In the genomic region with DNA sequence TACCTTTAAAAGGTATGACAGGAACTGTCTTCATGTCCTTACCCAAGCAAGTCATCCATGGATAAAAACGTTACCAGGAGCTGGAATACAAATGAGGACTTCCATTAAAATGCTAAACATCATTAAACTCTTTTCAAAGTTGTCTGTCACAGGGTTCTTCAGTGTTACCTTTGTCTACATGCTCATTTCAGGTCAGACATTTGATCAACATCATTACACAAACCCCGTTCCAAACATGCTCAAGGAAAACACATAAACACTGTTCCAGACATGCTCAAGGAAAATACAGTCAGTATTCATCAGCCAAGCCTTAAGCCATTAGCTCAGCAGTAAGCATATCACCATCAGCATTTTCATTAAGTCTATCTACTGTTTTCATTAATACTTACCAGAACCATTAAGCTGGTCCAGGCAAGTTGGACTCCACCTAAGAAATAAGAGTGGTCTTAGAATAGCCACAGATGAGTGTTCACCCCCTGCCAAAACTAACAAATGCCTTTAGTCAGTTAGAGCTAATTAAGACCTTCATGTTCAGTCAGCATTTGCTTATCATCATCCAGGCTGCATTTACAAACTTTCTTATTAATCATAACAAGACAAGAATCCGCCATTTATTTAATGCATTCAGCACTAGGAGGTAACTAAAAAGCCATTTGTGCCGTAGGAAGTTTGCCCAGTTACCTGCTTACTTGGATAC, we compare ENCODE assay signal across 8 cellular contexts. TPM values are rescaled to one million over a fixed set of nuclear protein-coding genes. Genes with fewer than 3 reads are reported as not detected.
DNase-seq lines count a peak whose midpoint lies in the region; ATAC-seq and TF ChIP-seq lines count a peak whose summit lies in the region.

No MANE protein-coding gene starts in this region.

- ATAC-seq in T-helper 17 cell (no peak), HG03469 (IDR thresholded peaks at IDR 0.05; ENCODE audit: unreplicated experiment) (no peak)

- H3K4me3 ChIP-seq in fibroblast of the aortic adventitia (ENCODE audit: low read depth, low read length) = peak overlapping the region; percentile 97
- H3K4me3 ChIP-seq in spleen = peak overlapping the region in 7 of 8 donors; percentile 75 to 95 (median 82)

- no peak for DNase-seq in activated CD4-positive, alpha-beta T cell treated with anti-CD3 and anti-CD28 coated beads, Interleukin-2, amount 10 ng/mL, durations not matched to agents 24 days and 14 days
- DNase-seq in activated CD4-positive, alpha-beta T cell treated with anti-CD3 and anti-CD28 coated beads for 1 hour = no peak
- DNase-seq in T-helper 17 cell (no peak), fibroblast of the aortic adventitia (ENCODE audit: low read depth) (no peak), spleen (no peak), T-helper 9 cell (no peak), iPS-NIHi11 (ENCODE audit: low spot score) (no peak)

- no peak for TF ChIP-seq CTCF in fibroblast of the aortic adventitia (IDR thresholded peaks at IDR 0.05; ENCODE audit: insufficient read depth, low read length)
- no peak for TF ChIP-seq CTCF in spleen (IDR thresholded peaks at IDR 0.05 in 8 of 11, conservative IDR thresholded peaks at IDR 0.05 in 3 of 11)

- H3K9me3 ChIP-seq in T-helper 17 cell (ENCODE audit: control insufficient read depth, low read length, poor library complexity, severe bottlenecking) (no peaks in the 10 kb centered on the region), spleen (no peaks in the 10 kb centered on the region)

- peaks cover 34 to 71% (median 54%) of the 10 kb centered on the region in 6 donors for H3K4me1 ChIP-seq in spleen

- peak overlapping the region; percentile 92 for H3K4me3 Mint-ChIP-seq in activated CD4-positive, alpha-beta T cell treated with anti-CD3 and anti-CD28 coated beads, Interleukin-2, amount 10 ng/mL, durations not matched to agents 24 days and 14 days
- peak overlapping the region; percentile 91 for H3K4me3 Mint-ChIP-seq in T-helper 17 cell

- H3K4me1 Mint-ChIP-seq in activated CD4-positive, alpha-beta T cell treated with anti-CD3 and anti-CD28 coated beads, Interleukin-2, amount 10 ng/mL, durations not matched to agents 24 days and 14 days = peaks cover 51% of the 10 kb centered on the region
- H3K4me1 Mint-ChIP-seq in T-helper 17 cell = peaks cover 47% of the 10 kb centered on the region

- H3K36me3 ChIP-seq in spleen = peaks cover 0 to 68% (median 41%) of the 10 kb centered on the region in 6 donors

- no peaks in the 10 kb centered on the region for H3K27me3 Mint-ChIP-seq in activated CD4-positive, alpha-beta T cell treated with anti-CD3 and anti-CD28 coated beads, Interleukin-2, amount 10 ng/mL, durations not matched to agents 24 days and 14 days
- no peaks in the 10 kb centered on the region for H3K27me3 Mint-ChIP-seq in T-helper 17 cell

- peaks cover 67% of the 10 kb centered on the region for H3K36me3 Mint-ChIP-seq in activated CD4-positive, alpha-beta T cell treated with anti-CD3 and anti-CD28 coated beads, Interleukin-2, amount 10 ng/mL, durations not matched to agents 24 days and 14 days (ENCODE audit: low read depth)
- peaks cover 8% of the 10 kb centered on the region for H3K36me3 Mint-ChIP-seq in T-helper 17 cell (ENCODE audit: low read depth)

- peak overlapping the region in 4 of 8 donors; percentile 98 to 99 (median 98) for H3K27ac ChIP-seq in spleen

- intact Hi-C loops in activated CD4-positive, alpha-beta T cell treated with anti-CD3 and anti-CD28 coated beads, Interleukin-2, amount 10 ng/mL, durations not matched to agents 24 days and 14 days (cut with micrococcal nuclease) = no loop called here
- intact Hi-C loops in spleen (cut with DNase I; ENCODE audit: low total_unique reads) = loop anchor here (10.0 kb wide), 1 partner anchor 69 kb away; no protein-coding TSS in a partner anchor

- no peak for TF ChIP-seq POLR2A in spleen (IDR thresholded peaks at IDR 0.05)

- no peaks in the 10 kb centered on the region for H3K9me3 Mint-ChIP-seq in activated CD4-positive, alpha-beta T cell treated with anti-CD3 and anti-CD28 coated beads, Interleukin-2, amount 10 ng/mL, durations not matched to agents 24 days and 14 days

- H3K27ac Mint-ChIP-seq in activated CD4-positive, alpha-beta T cell treated with anti-CD3 and anti-CD28 coated beads, Interleukin-2, amount 10 ng/mL, durations not matched to agents 24 days and 14 days = peak overlapping the region; percentile 99
- H3K27ac Mint-ChIP-seq in T-helper 17 cell = peak overlapping the region; percentile 92

- WGBS in spleen, 5 donors = 28 to 46% (median 44%) methylated on average over 4 of the region's 4 CpGs

- no peaks in the 10 kb centered on the region for H3K27me3 ChIP-seq in spleen (replicated peaks in 1 of 7)

RNA-seq across cellular contexts. Expression of gene GAS5, which starts 2.2 kb away (rescaled TPM):
- 695 and 703 TPM in 2 replicates for total RNA-seq in activated CD4-positive, alpha-beta T cell treated with anti-CD3 and anti-CD28 coated beads, Interleukin-2, amount 10 ng/mL, durations not matched to agents 24 days and 14 days
- total RNA-seq in T-helper 17 cell (100 to 1,000 TPM; 604 to 736 TPM), fibroblast of the aortic adventitia (ENCODE audit: low replicate concordance) (453 and 516 TPM in 2 replicates), spleen (100 to 1,000 TPM; 287 to 382 (median 327) TPM)
- 1,000 to 10,000 TPM in 2 of 3 donors, 100 to 1,000 TPM in 1; 665 to 1,371 (median 1,326) TPM for polyA plus RNA-seq in spleen

RNA-seq across cellular contexts. Expression of gene ZBTB37, which starts 2.6 kb away (rescaled TPM):
- 8.7 and 9.1 TPM in 2 replicates for total RNA-seq in activated CD4-positive, alpha-beta T cell treated with anti-CD3 and anti-CD28 coated beads, Interleukin-2, amount 10 ng/mL, durations not matched to agents 24 days and 14 days
- 10 to 100 TPM; 14.7 to 15.4 TPM for total RNA-seq in T-helper 17 cell
- total RNA-seq in fibroblast of the aortic adventitia (ENCODE audit: low replicate concordance) = 6.5 and 11.3 TPM in 2 replicates
- 10 to 100 TPM; 16.4 to 29.8 (median 23.4) TPM for total RNA-seq in spleen
- 1 to 10 TPM; 1.1 to 2.0 (median 1.3) TPM for polyA plus RNA-seq in spleen

RNA-seq across cellular contexts. Expression of gene CENPL, which starts 40.9 kb away (rescaled TPM):
- total RNA-seq in activated CD4-positive, alpha-beta T cell treated with anti-CD3 and anti-CD28 coated beads, Interleukin-2, amount 10 ng/mL, durations not matched to agents 24 days and 14 days = 23.2 and 24.4 TPM in 2 replicates
- total RNA-seq in T-helper 17 cell (1 to 10 TPM; 4.7 to 7.1 TPM), fibroblast of the aortic adventitia (ENCODE audit: low replicate concordance) (6.5 and 27.5 TPM in 2 replicates), spleen (10 to 100 TPM in 2 of 7 donors, 1 to 10 TPM in 5; 4.7 to 22.2 (median 7.9) TPM)
- polyA plus RNA-seq in spleen = 1 to 10 TPM; 2.4 to 5.7 (median 3.8) TPM

RNA-seq across cellular contexts. Expression of gene DARS2, which starts 41.1 kb away (rescaled TPM):
- 47.6 and 52.2 TPM in 2 replicates for total RNA-seq in activated CD4-positive, alpha-beta T cell treated with anti-CD3 and anti-CD28 coated beads, Interleukin-2, amount 10 ng/mL, durations not matched to agents 24 days and 14 days
- total RNA-seq in T-helper 17 cell (1 to 10 TPM; 4.0 to 5.3 TPM), fibroblast of the aortic adventitia (ENCODE audit: low replicate concordance) (15.9 and 18.3 TPM in 2 replicates), spleen (10 to 100 TPM; 12.6 to 23.3 (median 18.2) TPM)
- 1 to 10 TPM; 4.7 to 7.3 (median 6.8) TPM for polyA plus RNA-seq in spleen

RNA-seq across cellular contexts. Expression of gene SERPINC1, which starts 51.5 kb away (rescaled TPM):
- total RNA-seq in activated CD4-positive, alpha-beta T cell treated with anti-CD3 and anti-CD28 coated beads, Interleukin-2, amount 10 ng/mL, durations not matched to agents 24 days and 14 days = not detected in 2 replicates
- total RNA-seq in T-helper 17 cell (not detected), fibroblast of the aortic adventitia (ENCODE audit: low replicate concordance) (not detected in 2 replicates), spleen (under 1 TPM in 2 of 7 donors, not detected in 5; 0.22 to 0.49 TPM)
- polyA plus RNA-seq in spleen = under 1 TPM in 2 of 3 donors, not detected in 1; 0.10 to 0.12 TPM
